Comparison of ENCODE assay signal across 8 cellular contexts in genomic region chr20:1437222-1437904, GRCh38. TPM values are rescaled to one million over a fixed set of nuclear protein-coding genes. Genes with fewer than 3 reads are reported as not detected.
DNase-seq lines count a peak whose midpoint lies in the region; ATAC-seq, FAIRE-seq and TF ChIP-seq lines count a peak whose summit lies in the region.

No MANE protein-coding gene starts in this region.

- TF ChIP-seq CTCF in GM06990 (IDR thresholded peaks at IDR 0.05; ENCODE audit: insufficient read depth, low read length, poor library complexity, severe bottlenecking) (peak; percentile 83), ovary (IDR thresholded peaks at IDR 0.05) (peak; percentile 50 to 72 (median 57)), tibial artery (IDR thresholded peaks at IDR 0.05) (peak; percentile 68 to 74)

- ATAC-seq in GM21381 (IDR thresholded peaks at IDR 0.05; ENCODE audit: unreplicated experiment) = no peak

- WGBS in ovary, 3 donors = 32 to 53% (median 39%) methylated on average over 7 of the region's 7 CpGs

- no peak for TF ChIP-seq POLR2A in ovary (IDR thresholded peaks at IDR 0.05)

- H3K4me1 ChIP-seq in ovary (ENCODE audit: insufficient read depth) (no peaks in the 10 kb centered on the region), tibial artery (no peaks in the 10 kb centered on the region)

- FAIRE-seq in frontal cortex (lab: Jason Lieb, UNC) = no peak

- H3K27me3 ChIP-seq in GM06990 (replicated peaks; ENCODE audit: control insufficient read depth, insufficient read depth, low read length) (no peaks in the 10 kb centered on the region), MG63 (no peaks in the 10 kb centered on the region), ovary (no peaks in the 10 kb centered on the region), tibial artery (no peaks in the 10 kb centered on the region)

- H3K27ac ChIP-seq in ovary (no peak overlapping the region), tibial artery (no peak overlapping the region)

- DNase-seq in GM06990 (ENCODE audit: extremely low read depth, insufficient read length) = peak; percentile 36
- DNase-seq in MG63 = peak; percentile 49
- peak; percentile 71 for DNase-seq in SK-N-DZ (ENCODE audit: low spot score)
- DNase-seq in activated gamma-delta T cell treated with anti-CD3 and anti-CD28 coated beads, Interleukin-2, amount 50 U/mL, for 16 hours (ENCODE audit: low read depth) = peak; percentile 68
- DNase-seq in frontal cortex (ENCODE audit: low spot score in 2 of 2) = peak; percentile 31 to 66
- DNase-seq in ovary = peak; percentile 57 to 73 (median 69)
- peak; percentile 65 to 73 for DNase-seq in tibial artery

- intact Hi-C loops in ovary (cut with DNase I) (loop anchor here in 2 of 4 donors (5.0 kb wide), 1 partner anchor 125 kb away; no protein-coding TSS in a partner anchor), tibial artery (cut with DNase I; ENCODE audit: low total_unique reads) (loop anchor here (1.0 kb wide), 1 partner anchor 124 kb away; no protein-coding TSS in a partner anchor)

- H3K4me3 ChIP-seq in GM06990 (replicated peaks; ENCODE audit: low read depth, low read length) = no peak overlapping the region
- no peak overlapping the region for H3K4me3 ChIP-seq in MG63
- no peak overlapping the region for H3K4me3 ChIP-seq in ovary
- H3K4me3 ChIP-seq in tibial artery = no peak overlapping the region

- H3K36me3 ChIP-seq in GM06990 (ENCODE audit: control insufficient read depth, insufficient read depth, low read length) = no peaks in the 10 kb centered on the region; the same call in 1 of the 2 replicates
- no peaks in the 10 kb centered on the region; the same call in 1 of the 2 replicates for H3K36me3 ChIP-seq in MG63
- no peaks in the 10 kb centered on the region for H3K36me3 ChIP-seq in ovary
- H3K36me3 ChIP-seq in tibial artery = peaks cover 11 to 40% (median 19%) of the 10 kb centered on the region in 3 donors

- no peak for TF ChIP-seq EP300 in ovary (IDR thresholded peaks at IDR 0.05)

- H3K9me3 ChIP-seq in MG63 = no peaks in the 10 kb centered on the region
- no peaks in the 10 kb centered on the region for H3K9me3 ChIP-seq in ovary
- no peaks in the 10 kb centered on the region for H3K9me3 ChIP-seq in tibial artery

RNA-seq across cellular contexts. Expression of gene NSFL1C, which starts 29.3 kb away (rescaled TPM):
- total RNA-seq in MG63 (2014; rRNA removed; shearing (Covaris generic); ENCODE audit: low replicate concordance) = 57.6 and 62.5 TPM in 2 replicates
- polyA plus RNA-seq in SK-N-DZ (2014; cell fraction: cytosol; rRNA removed) = 19.0 and 20.8 TPM in 2 replicates
- polyA plus RNA-seq in SK-N-DZ (2014; cell fraction: nucleus; rRNA removed) = 30.2 and 45.4 TPM in 2 replicates
- 29.3 TPM for total RNA-seq in frontal cortex
- total RNA-seq in ovary = 10 to 100 TPM; 23.4 to 79.6 (median 63.2) TPM
- polyA plus RNA-seq in ovary = 100 to 1,000 TPM in 1 of 2 donors, 10 to 100 TPM in 1; 45.6 to 105 TPM

RNA-seq across cellular contexts. Expression of gene FKBP1A, which starts 44.5 kb away (rescaled TPM):
- 146 TPM in 2 replicates for total RNA-seq in MG63 (2014; rRNA removed; shearing (Covaris generic); ENCODE audit: low replicate concordance)
- polyA plus RNA-seq in SK-N-DZ (2014; cell fraction: cytosol; rRNA removed) = 103 and 106 TPM in 2 replicates
- polyA plus RNA-seq in SK-N-DZ (2014; cell fraction: nucleus; rRNA removed) = 74.1 and 89.2 TPM in 2 replicates
- total RNA-seq in frontal cortex = 83.2 TPM
- total RNA-seq in ovary = 100 to 1,000 TPM in 6 of 7 donors, 10 to 100 TPM in 1; 64.7 to 258 (median 151) TPM
- 100 to 1,000 TPM; 154 to 697 TPM for polyA plus RNA-seq in ovary

RNA-seq across cellular contexts. Expression of gene SIRPB2, which starts 53.9 kb away (rescaled TPM):
- total RNA-seq in MG63 (2014; rRNA removed; shearing (Covaris generic); ENCODE audit: low replicate concordance) = not detected in 2 replicates
- polyA plus RNA-seq in SK-N-DZ (2014; cell fraction: cytosol; rRNA removed) = not detected in 2 replicates
- polyA plus RNA-seq in SK-N-DZ (2014; cell fraction: nucleus; rRNA removed) = not detected in 2 replicates
- total RNA-seq in frontal cortex = 0.82 TPM
- 1 to 10 TPM in 6 of 7 donors, under 1 TPM in 1; 0.88 to 3.8 (median 1.7) TPM for total RNA-seq in ovary
- polyA plus RNA-seq in ovary = 1 to 10 TPM in 1 of 2 donors, under 1 TPM in 1; 0.98 to 1.4 TPM
